In genomic region chr17:8954339-8954738, GRCh38 we compare ENCODE assay signal across 9 cellular contexts.
DNase-seq lines count a peak whose midpoint lies in the region; ATAC-seq lines count a peak whose summit lies in the region.
"Had no signal": no experiment of that assay in that cellular context is flagged by ENCODE, and none has a peak within 500 bp of the region (broad histone marks: within the 10 kb centered on the region; RNA-seq: fewer than 3 reads in every experiment).

No MANE protein-coding gene starts in this region.

- H3K27me3 ChIP-seq in mucosa of rectum (ENCODE audit: control insufficient read depth in 2 of 2, insufficient read depth in 2 of 2, low read length in 2 of 2), result no peaks in the 10 kb centered on the region

- H3K36me3 ChIP-seq in mucosa of rectum (ENCODE audit: control insufficient read depth in 2 of 2, insufficient read depth in 2 of 2, low read length in 2 of 2), result no peaks in the 10 kb centered on the region
- H3K36me3 ChIP-seq: cardiac muscle cell had no signal

- no peaks in the 10 kb centered on the region for H3K9me3 ChIP-seq in mucosa of rectum (ENCODE audit: control insufficient read depth in 2 of 2, low read length in 2 of 2)

- no peak overlapping the region for H3K9ac ChIP-seq in mucosa of rectum (ENCODE audit: low read depth in 1 of 2, low read length in 2 of 2)

- peak; percentile 77 for DNase-seq in SIG-M5 (lab: John Stamatoyannopoulos, UW)
- DNase-seq in activated naive CD4-positive, alpha-beta T cell treated with Interleukin-2 at 50 U/mL for 16 hours, result peak; percentile 71
- no peak for DNase-seq in NCI-H446 treated with DMSO at 0.1 percent for 48 hours (lab: John Stamatoyannopoulos, UW)
- DNase-seq in cortex of kidney (lab: John Stamatoyannopoulos, UW), result no peak

- H3K4me1 ChIP-seq in mucosa of rectum (ENCODE audit: control insufficient read depth in 2 of 2, insufficient read depth in 2 of 2, low read length in 2 of 2), result peaks cover 0 to 2% of the 10 kb centered on the region in 2 donors

- peak overlapping the region; percentile 12 to 38 for H3K27ac ChIP-seq in mucosa of rectum (ENCODE audit: low read depth in 2 of 2, low read length in 2 of 2)
- H3K27ac ChIP-seq: cardiac muscle cell had no signal

- ATAC-seq in GM19372 (IDR thresholded peaks at IDR 0.05; ENCODE audit: low read depth, unreplicated experiment) (peak; percentile 53), GM18520 (IDR thresholded peaks at IDR 0.05; ENCODE audit: unreplicated experiment) (no peak), HG02938 (IDR thresholded peaks at IDR 0.05; ENCODE audit: unreplicated experiment) (no peak)

- H3K4me3 ChIP-seq in mucosa of rectum (ENCODE audit: low read length in 2 of 2), result no peak overlapping the region
- H3K4me3 ChIP-seq: cardiac muscle cell had no signal

Comparison
In these comparisons a context has a peak if more than half of its experiments do, and no peak if none do; other contexts are left out.
1. DNase-seq: peak in SIG-M5 (single experiment) and activated naive CD4-positive, alpha-beta T cell treated with Interleukin-2 at 50 U/mL for 16 hours (single experiment); none in NCI-H446 treated with DMSO at 0.1 percent for 48 hours (single experiment) and cortex of kidney (single experiment).